Comparison of ENCODE assay signal across 10 cellular contexts in the genomic region with DNA sequence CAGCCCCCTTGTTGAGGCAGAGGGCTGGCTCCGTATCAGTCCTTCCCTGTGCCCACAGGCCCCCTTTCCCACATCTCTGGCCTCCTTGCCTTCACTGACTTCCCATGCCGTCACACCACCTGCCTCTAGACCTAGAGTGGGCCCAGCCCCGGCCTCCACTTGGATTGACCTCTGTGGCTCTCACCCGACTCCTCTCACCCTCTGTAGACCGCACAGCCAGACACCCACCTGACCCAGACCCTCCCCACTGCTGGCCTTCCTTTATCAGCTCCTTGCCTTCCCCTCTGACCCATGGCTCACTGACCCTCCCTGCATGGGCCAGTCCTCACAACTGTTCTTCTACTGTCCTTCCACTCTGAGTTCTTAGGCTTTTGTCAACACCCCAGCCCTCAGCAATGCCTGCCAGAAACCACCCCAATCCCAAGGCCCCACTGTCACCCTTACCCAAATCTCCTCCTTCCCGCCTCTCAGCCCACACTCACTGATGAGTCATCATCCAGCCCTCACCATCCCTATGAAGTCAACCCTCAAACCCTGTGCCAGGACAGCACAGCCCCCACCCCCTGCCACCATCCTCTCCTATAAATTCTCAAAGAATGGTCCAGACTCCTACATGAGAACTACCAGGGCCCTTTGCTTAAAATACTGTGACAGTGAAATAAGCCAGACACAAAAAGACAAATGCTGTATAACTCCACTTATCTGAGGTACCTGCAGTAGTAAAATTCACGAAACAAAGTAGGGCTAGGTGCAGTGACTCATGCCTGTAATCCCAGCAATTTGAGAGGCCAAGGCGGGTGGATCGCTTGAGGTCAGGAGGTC. TPM values are rescaled to one million over a fixed set of nuclear protein-coding genes. Genes with fewer than 3 reads are reported as not detected.
A peak's percentile ranks its signal among the peaks of the same experiment; 100 is the strongest.
DNase-seq lines count a peak whose midpoint lies in the region; ATAC-seq and TF ChIP-seq lines count a peak whose summit lies in the region.
"Had no signal": no experiment of that assay in that cellular context is flagged by ENCODE, and none has a peak within 500 bp of the region (broad histone marks: within the 10 kb centered on the region; RNA-seq: fewer than 3 reads in every experiment).

No MANE protein-coding gene starts in this region.

- H3K36me3 ChIP-seq in PC-3 (ENCODE audit: low read depth, low read length) (no peaks in the 10 kb centered on the region), esophagus (ENCODE audit: control insufficient read depth in 2 of 2, insufficient read depth in 2 of 2, low read length in 1 of 2) (no peaks in the 10 kb centered on the region)

- POLR2A ChIA-PET in PC-3 (lab: Charles Lee; ENCODE audit: unreplicated experiment): no interaction called here

- peak; percentile 60 for DNase-seq in ELR (ENCODE audit: low read depth)
- DNase-seq in PC-3: peak; percentile 92
- no peak for DNase-seq in progenitor cell of endocrine pancreas (ENCODE audit: low spot score, unreplicated experiment)
- DNase-seq in NCI-H1694 (lab: John Stamatoyannopoulos, UW): no peak
- DNase-seq in CD14-positive monocyte (ENCODE audit: low spot score): no peak
- DNase-seq in NK-92 (lab: John Stamatoyannopoulos, UW; ENCODE audit: unreplicated experiment): no peak
- no peak for DNase-seq in effector CD4-positive, alpha-beta T cell
- DNase-seq: naive thymus-derived CD4-positive, alpha-beta T cell had no signal

- H4K20me1 ChIP-seq in PC-3 (ENCODE audit: low read length): no peaks in the 10 kb centered on the region

- H3K4me3 ChIP-seq in PC-3 (ENCODE audit: low read length) (peak overlapping the region; percentile 4; the same call in 1 of the 2 replicates), esophagus (ENCODE audit: low read depth in 1 of 2, low read length in 2 of 2) (no peak overlapping the region)

- CTCF ChIA-PET in PC-3 (lab: Charles Lee): no interaction called here

- H2AFZ ChIP-seq in PC-3 (ENCODE audit: low read length): peak overlapping the region; percentile 34

- 67 to 78% methylated on average over 8 to 9 of the region's 9 CpGs for WGBS in esophagus, 2 donors

- intact Hi-C loops in PC-3 (cut with micrococcal nuclease): no loop called here
- intact Hi-C loops in CD14-positive monocyte (cut with micrococcal nuclease): no loop called here

- BruUV-seq in PC-3 (replicated peaks; lab: Mats Ljungman, UMichigan): no TSS peak

- H3K4me2 ChIP-seq in PC-3 (ENCODE audit: low read length): peak overlapping the region; percentile 56

- TF ChIP-seq CTCF in PC-3 (conservative IDR thresholded peaks at IDR 0.05; ENCODE audit: low read depth, low read length): no peak
- no peak for TF ChIP-seq CTCF in progenitor cell of endocrine pancreas (IDR thresholded peaks at IDR 0.05; ENCODE audit: unreplicated experiment)
- no peak for TF ChIP-seq CTCF in CD14-positive monocyte (IDR thresholded peaks at IDR 0.05)

- H3K9ac ChIP-seq in PC-3 (ENCODE audit: low read length): peak overlapping the region; percentile 42

- peak overlapping the region; percentile 40 for H3K27ac Mint-ChIP-seq in progenitor cell of endocrine pancreas
- peak overlapping the region in 1 of 7 donors; percentile 70 for H3K27ac Mint-ChIP-seq in CD14-positive monocyte
- H3K27ac Mint-ChIP-seq: activated T-helper 1 cell treated with anti-CD3 and anti-CD28 coated beads, Interleukin-12 subunit alpha, Interleukin-12 subunit beta, Interleukin-2, Interleukin-4 antibody, amounts not matched to agents 30 ng/mL and 10 ng/mL and 1 ng/mL, durations not matched to agents 14 hours and 24 hours and 36 hours had no signal

- H3K9me2 ChIP-seq in PC-3 (replicated peaks; ENCODE audit: low read length): no peaks in the 10 kb centered on the region

- H3F3A ChIP-seq in PC-3 (ENCODE audit: low read length, unreplicated experiment): no peaks in the 10 kb centered on the region

- H3K36me3 Mint-ChIP-seq in progenitor cell of endocrine pancreas (ENCODE audit: insufficient read depth) (no peaks in the 10 kb centered on the region), CD14-positive monocyte (peaks cover 0 to 2% of the 10 kb centered on the region in 2 donors)
- H3K36me3 Mint-ChIP-seq: naive thymus-derived CD4-positive, alpha-beta T cell had no signal

- H3K9me3 Mint-ChIP-seq in progenitor cell of endocrine pancreas (ENCODE audit: low read depth) (no peaks in the 10 kb centered on the region), CD14-positive monocyte (no peaks in the 10 kb centered on the region)
- H3K9me3 Mint-ChIP-seq: activated T-helper 1 cell treated with anti-CD3 and anti-CD28 coated beads, Interleukin-12 subunit alpha, Interleukin-12 subunit beta, Interleukin-2, Interleukin-4 antibody, amounts not matched to agents 30 ng/mL and 10 ng/mL and 1 ng/mL, durations not matched to agents 14 hours and 24 hours and 36 hours; naive thymus-derived CD4-positive, alpha-beta T cell had no signal

- no peaks in the 10 kb centered on the region for H3K27me3 ChIP-seq in PC-3 (ENCODE audit: low read length)
- H3K27me3 ChIP-seq in esophagus (ENCODE audit: control insufficient read depth in 1 of 2, insufficient read depth in 2 of 2, low read length in 2 of 2): no peaks in the 10 kb centered on the region

- H3K27me3 Mint-ChIP-seq in progenitor cell of endocrine pancreas (no peaks in the 10 kb centered on the region), CD14-positive monocyte (ENCODE audit: low read depth in 3 of 3) (no peaks in the 10 kb centered on the region)
- H3K27me3 Mint-ChIP-seq: naive thymus-derived CD4-positive, alpha-beta T cell had no signal

- peak overlapping the region; percentile 90 for H3K27ac ChIP-seq in PC-3 (ENCODE audit: low read length)
- H3K27ac ChIP-seq in esophagus (ENCODE audit: low read depth in 2 of 2, low read length in 1 of 2): peak overlapping the region; percentile 48 to 86

- H3K4me1 Mint-ChIP-seq in progenitor cell of endocrine pancreas (ENCODE audit: low read depth): peaks cover 7% of the 10 kb centered on the region
- peaks cover 9% of the 10 kb centered on the region for H3K4me1 Mint-ChIP-seq in CD14-positive monocyte

- no peak overlapping the region for H3K4me3 Mint-ChIP-seq in progenitor cell of endocrine pancreas (ENCODE audit: low read depth)
- no peak overlapping the region for H3K4me3 Mint-ChIP-seq in CD14-positive monocyte
- H3K4me3 Mint-ChIP-seq: activated T-helper 1 cell treated with anti-CD3 and anti-CD28 coated beads, Interleukin-12 subunit alpha, Interleukin-12 subunit beta, Interleukin-2, Interleukin-4 antibody, amounts not matched to agents 30 ng/mL and 10 ng/mL and 1 ng/mL, durations not matched to agents 14 hours and 24 hours and 36 hours; naive thymus-derived CD4-positive, alpha-beta T cell had no signal

- ATAC-seq in PC-3: peak; percentile 95
- ATAC-seq: naive thymus-derived CD4-positive, alpha-beta T cell had no signal

- no peaks in the 10 kb centered on the region for H3K79me2 ChIP-seq in PC-3 (ENCODE audit: low read length)

- H3K4me1 ChIP-seq in PC-3 (ENCODE audit: insufficient read depth, low read length) (peaks cover 18% of the 10 kb centered on the region), esophagus (ENCODE audit: control insufficient read depth in 2 of 2, insufficient read depth in 2 of 2, low read length in 1 of 2) (peaks cover 7 to 9% of the 10 kb centered on the region in 2 donors)

- H3K9me3 ChIP-seq in PC-3 (ENCODE audit: low read length): no peaks in the 10 kb centered on the region
- no peaks in the 10 kb centered on the region for H3K9me3 ChIP-seq in esophagus (ENCODE audit: control insufficient read depth in 2 of 2, insufficient read depth in 1 of 2, low read depth in 1 of 2, low read length in 1 of 2)

RNA-seq across cellular contexts. Expression of gene SCGB1A1, which starts 53.4 kb away (rescaled TPM):
- total RNA-seq in PC-3 (2014; rRNA removed) (not detected in 2 replicates), progenitor cell of endocrine pancreas (1.9 and 3.1 TPM in 2 replicates)
- polyA plus RNA-seq in esophagus (1 to 10 TPM; 4.8 to 5.5 TPM), CD14-positive monocyte (not detected)
- total RNA-seq: activated T-helper 1 cell treated with anti-CD3 and anti-CD28 coated beads, Interleukin-12 subunit alpha, Interleukin-12 subunit beta, Interleukin-2, Interleukin-4 antibody, amounts not matched to agents 30 ng/mL and 10 ng/mL and 1 ng/mL, durations not matched to agents 14 hours and 24 hours and 36 hours; naive thymus-derived CD4-positive, alpha-beta T cell had no signal
- polyA plus RNA-seq: naive thymus-derived CD4-positive, alpha-beta T cell had no signal

Comparison
In these comparisons a context has a peak if more than half of its experiments do, and no peak if none do; other contexts are left out.
1. DNase-seq: peak in ELR (single experiment) and PC-3 (single experiment); none in progenitor cell of endocrine pancreas (single experiment), NCI-H1694 (single experiment), CD14-positive monocyte (single experiment), NK-92 (single experiment) and effector CD4-positive, alpha-beta T cell (single experiment).